Comparison of ENCODE assay signal across 9 cellular contexts in genomic region chr19:39514840-39515550, GRCh38. TPM values are rescaled to one million over a fixed set of nuclear protein-coding genes. Genes with fewer than 3 reads are reported as not detected.
DNase-seq lines count a peak whose midpoint lies in the region; ATAC-seq, FAIRE-seq and TF ChIP-seq lines count a peak whose summit lies in the region.
"Had no signal": no experiment of that assay in that cellular context is flagged by ENCODE, and none has a peak within 500 bp of the region (broad histone marks: within the 10 kb centered on the region; RNA-seq: fewer than 3 reads in every experiment).

SELENOV (plus strand) TSS chr19:39515139; CDS start chr19:39515213, 74 bp downstream.

- no peaks in the 10 kb centered on the region for H4K20me1 ChIP-seq in astrocyte (ENCODE audit: insufficient read depth, low read length)

- H3K27ac Mint-ChIP-seq in astrocyte (ENCODE audit: unreplicated experiment) (no peak within 1 kb of the TSS), memory B cell (peak within 1 kb of the TSS; percentile 31)

- 1% methylated on average over 40 to 56 of the region's 56 CpGs for WGBS in aorta, 2 donors
- 0% methylated on average over 31 to 49 of the region's 56 CpGs for WGBS in lower leg skin, 2 donors

- H3K4me1 ChIP-seq in astrocyte (ENCODE audit: insufficient read depth, low read length), result peaks cover 8% of the 10 kb centered on the region
- no peaks in the 10 kb centered on the region for H3K4me1 ChIP-seq in aorta (ENCODE audit: control insufficient read depth in 1 of 2, insufficient read depth in 2 of 2, low read length in 2 of 2)

- H3K4me3 Mint-ChIP-seq in astrocyte (ENCODE audit: unreplicated experiment), result peak within 1 kb of the TSS; percentile 74
- peak within 1 kb of the TSS; percentile 87 for H3K4me3 Mint-ChIP-seq in memory B cell

- H2AFZ ChIP-seq in astrocyte (ENCODE audit: low read depth, low read length), result peak within 1 kb of the TSS; percentile 60

- H3K27me3 Mint-ChIP-seq in astrocyte (ENCODE audit: low read depth, unreplicated experiment), result peaks cover 45% of the 10 kb centered on the region
- peaks cover 19% of the 10 kb centered on the region for H3K27me3 Mint-ChIP-seq in memory B cell

- H3K36me3 Mint-ChIP-seq in astrocyte (ENCODE audit: low read depth, unreplicated experiment) (peaks cover 3% of the 10 kb centered on the region), memory B cell (peaks cover 5% of the 10 kb centered on the region)

- H3K27me3 ChIP-seq in astrocyte (ENCODE audit: insufficient read depth, low read length), result peaks cover 41% of the 10 kb centered on the region
- no peaks in the 10 kb centered on the region for H3K27me3 ChIP-seq in aorta (ENCODE audit: control insufficient read depth in 1 of 2, insufficient read depth in 2 of 2, low read length in 1 of 2)

- H3K9me3 ChIP-seq in astrocyte (ENCODE audit: insufficient read depth, low read depth, low read length) (peaks cover 2% of the 10 kb centered on the region), aorta (ENCODE audit: control insufficient read depth, low read length) (no peaks in the 10 kb centered on the region)

- peak; percentile 21 for DNase-seq in stimulated activated CD4-positive, alpha-beta T cell treated with anti-CD3 and anti-CD28 coated beads, Interleukin-15, amount 100 ng/mL, for 24 hours
- DNase-seq in stimulated activated CD4-positive, alpha-beta T cell treated with anti-CD3 and anti-CD28 coated beads, Interleukin-1b, Interleukin-23, amount 100 ng/mL, for 48 hours, result no peak
- no peak for DNase-seq in astrocyte (ENCODE audit: low read depth)
- DNase-seq in memory B cell (ENCODE audit: low spot score in 2 of 2), result no peak
- DNase-seq in aorta, result peak in 1 of 2 donors; percentile 47
- no peak for DNase-seq in NCI-H1694 treated with DMSO at 0.1 percent for 48 hours (lab: John Stamatoyannopoulos, UW)
- DNase-seq in lower leg skin (ENCODE audit: low spot score in 2 of 2), result no peak

- H3K4me3 ChIP-seq in astrocyte (ENCODE audit: insufficient read depth, low read depth, low read length) (no peak within 1 kb of the TSS), aorta (ENCODE audit: low read length in 2 of 2) (no peak within 1 kb of the TSS), lower leg skin (ENCODE audit: low read depth, poor library complexity, severe bottlenecking) (no peak within 1 kb of the TSS)

- intact Hi-C loops in aorta (cut with DNase I) (no loop called here), lower leg skin (cut with DNase I; ENCODE audit: low total_unique reads) (no loop called here)

- peaks cover 4% of the 10 kb centered on the region for H3K9me3 Mint-ChIP-seq in astrocyte (ENCODE audit: unreplicated experiment)
- H3K9me3 Mint-ChIP-seq in memory B cell, result peaks cover 2% of the 10 kb centered on the region

- no peak within 1 kb of the TSS for H3K9ac ChIP-seq in astrocyte (ENCODE audit: low read length)

- H3K79me2 ChIP-seq in astrocyte (ENCODE audit: insufficient read depth, low read length), result no peaks in the 10 kb centered on the region

- H3K4me2 ChIP-seq in astrocyte (ENCODE audit: low read length), result peak within 1 kb of the TSS; percentile 61

- TF ChIP-seq CTCF in astrocyte (IDR thresholded peaks at IDR 0.05; ENCODE audit: insufficient read depth, low read depth, low read length) (no peak), lower leg skin (IDR thresholded peaks at IDR 0.05) (no peak)

- ATAC-seq in memory B cell (ENCODE audit: low read depth) (peak; percentile 72), aorta (ENCODE audit: low FRiP score) (peak; percentile 7), GM19397 (IDR thresholded peaks at IDR 0.05; ENCODE audit: unreplicated experiment) (no peak)

- no peak for TF ChIP-seq POLR2A in lower leg skin (IDR thresholded peaks at IDR 0.05)

- H3K27ac ChIP-seq in astrocyte (ENCODE audit: low read depth, low read length) (no peak within 1 kb of the TSS), aorta (ENCODE audit: low read depth in 1 of 2, low read length in 2 of 2) (no peak within 1 kb of the TSS)

- no peaks in the 10 kb centered on the region for H3K36me3 ChIP-seq in astrocyte (ENCODE audit: insufficient read depth, low read length)
- no peaks in the 10 kb centered on the region for H3K36me3 ChIP-seq in aorta (ENCODE audit: control insufficient read depth in 1 of 2, insufficient read depth in 2 of 2, low read length in 1 of 2)

- no peak for FAIRE-seq in astrocyte (lab: Jason Lieb, UNC)

- H3K4me1 Mint-ChIP-seq in astrocyte (ENCODE audit: low read depth, unreplicated experiment) (no peaks in the 10 kb centered on the region), memory B cell (peaks cover 12% of the 10 kb centered on the region)

RNA-seq across cellular contexts. Expression of gene SELENOV, which starts in this region (rescaled TPM):
- total RNA-seq in astrocyte (not detected in 2 replicates), aorta (not detected), lower leg skin (not detected)
- not detected for polyA plus RNA-seq in aorta
- total RNA-seq: lung microvascular endothelial cell had no signal

Comparison
In these comparisons a context has a peak if more than half of its experiments do, and no peak if none do; other contexts are left out.
1. Peak in ATAC-seq in aorta; RNA of the gene not detected or under 1 TPM.